ENCODE assay signal across 8 cellular contexts in genomic region chr3:43287514-43287913, GRCh38. TPM values are rescaled to one million over a fixed set of nuclear protein-coding genes. Genes with fewer than 3 reads are reported as not detected.
A peak's percentile ranks its signal among the peaks of the same experiment; 100 is the strongest.
DNase-seq lines count a peak whose midpoint lies in the region; ATAC-seq, FAIRE-seq and TF ChIP-seq lines count a peak whose summit lies in the region.

No MANE protein-coding gene starts in this region.

- in situ Hi-C loops in HepG2 (cut with HindIII; ENCODE audit: extremely low pct_ligation_motif_present, low pct_unique_long_range_greater_than_20kb) (no loop called here), transverse colon (cut with MboI; ENCODE audit: low pct_ligation_motif_present in 1 of 4, low pct_unique_long_range_greater_than_20kb in 1 of 4, low sequenced_read_pairs in 3 of 4) (no loop called here)

- H3K36me3 ChIP-seq in adrenal gland (replicated peaks in 1 of 2) (no peaks in the 10 kb centered on the region), HepG2 (replicated peaks in 1 of 2; ENCODE audit: control insufficient read depth in 1 of 2, insufficient read depth in 2 of 2, low read length in 2 of 2) (peaks cover 2 to 13% of the 10 kb centered on the region in 2 experiments; a peak in 2 of 5 replicates), transverse colon (no peaks in the 10 kb centered on the region)

- no peaks in the 10 kb centered on the region for H3K27me3 ChIP-seq in adrenal gland
- peaks cover 0 to 4% of the 10 kb centered on the region in 2 experiments; a peak in 2 of 5 replicates for H3K27me3 ChIP-seq in HepG2 (ENCODE audit: control insufficient read depth in 1 of 2, insufficient read depth in 2 of 2, low read length in 2 of 2)
- no peaks in the 10 kb centered on the region for H3K27me3 ChIP-seq in transverse colon

- peak overlapping the region; percentile 96 for H3K27ac Mint-ChIP-seq in activated T-cell treated with anti-CD3 and anti-CD28 coated beads, Interleukin-2, amount 50 U/mL, for 72 hours

- TF ChIP-seq POLR2A in adrenal gland (IDR thresholded peaks at IDR 0.05) (no peak), HepG2 (IDR thresholded peaks at IDR 0.05; ENCODE audit: insufficient read depth in 1 of 2, low read depth in 2 of 2, low read length in 2 of 2) (no peak), transverse colon (IDR thresholded peaks at IDR 0.05) (no peak)

- 22 to 25% (median 23%) methylated on average over 4 of the region's 4 CpGs for WGBS in adrenal gland, 4 donors
- WGBS in HepG2 (ENCODE audit: low lambda C conversion rate) = 1% methylated on average over 4 of the region's 4 CpGs
- 3 to 7% methylated on average over 3 to 4 of the region's 4 CpGs for WGBS in transverse colon (ENCODE audit: low coverage in 1 of 2), 2 donors

- POLR2A ChIA-PET in HepG2 (lab: Yijun Ruan, JAX) = interaction anchor here (1.1 to 1.9 kb wide), 2 partner anchors 13 to 29 kb away, joined by 3 to 8 read pairs; no protein-coding TSS in a partner anchor

- H3K4me3 Mint-ChIP-seq in activated T-cell treated with anti-CD3 and anti-CD28 coated beads, Interleukin-2, amount 50 U/mL, for 72 hours = peak overlapping the region; percentile 82 to 90

- H3K4me1 ChIP-seq in adrenal gland (replicated peaks in 1 of 2) (peaks cover 30 to 55% of the 10 kb centered on the region in 2 donors), HepG2 (ENCODE audit: insufficient read depth, low read length) (peaks cover 46% of the 10 kb centered on the region), transverse colon (peaks cover 8 to 57% (median 39%) of the 10 kb centered on the region in 4 donors)

- H3K27me3 Mint-ChIP-seq in activated T-cell treated with anti-CD3 and anti-CD28 coated beads, Interleukin-2, amount 50 U/mL, for 72 hours (ENCODE audit: low read depth) = no peaks in the 10 kb centered on the region

- TF ChIP-seq RAD21 in HepG2 (CRISPR knock-in tag; IDR thresholded peaks at IDR 0.05) = no peak

- TF ChIP-seq CTCF in adrenal gland (IDR thresholded peaks at IDR 0.05) = no peak
- no peak for TF ChIP-seq CTCF in HepG2 (CRISPR knock-in tag; IDR thresholded peaks at IDR 0.05)
- TF ChIP-seq CTCF in transverse colon (IDR thresholded peaks at IDR 0.05) = no peak

- ATAC-seq in activated T-cell treated with anti-CD3 and anti-CD28 coated beads, Interleukin-2, amount 50 U/mL, for 72 hours (replicated peaks in 1 of 2) = no peak
- ATAC-seq in HepG2 (no peak), GM21737 (IDR thresholded peaks at IDR 0.05; ENCODE audit: unreplicated experiment) (no peak)

- no peak overlapping the region for H2AFZ ChIP-seq in HepG2 (ENCODE audit: low read length)

- H3K9ac ChIP-seq in HepG2 (ENCODE audit: insufficient read depth, low read depth, low read length) = peak overlapping the region; percentile 93

- H3K4me3 ChIP-seq in adrenal gland (peak overlapping the region in 2 of 4 donors; percentile 31 to 96), HepG2 (replicated peaks in 1 of 3; ENCODE audit: insufficient read depth in 1 of 3, low read depth in 2 of 3, low read length in 3 of 3) (peak overlapping the region; percentile 81 to 96 (median 94)), transverse colon (peak overlapping the region; percentile 23 to 80 (median 62))

- BruUV-seq in HepG2 (replicated peaks; lab: Mats Ljungman, UMichigan) = TSS peak; percentile 51

- H3K27ac ChIP-seq in adrenal gland (peak overlapping the region in 4 of 5 donors; percentile 55 to 99 (median 81)), HepG2 (ENCODE audit: extremely low read length, insufficient read depth, low read length) (peak overlapping the region; percentile 79), transverse colon (peak overlapping the region; percentile 81 to 95 (median 93))

- peaks cover 1 to 2% of the 10 kb centered on the region in 2 donors for H3K36me3 Mint-ChIP-seq in activated T-cell treated with anti-CD3 and anti-CD28 coated beads, Interleukin-2, amount 50 U/mL, for 72 hours (ENCODE audit: insufficient read depth in 2 of 2)

- H3K4me2 ChIP-seq in HepG2 (ENCODE audit: low read depth, low read length) = peak overlapping the region; percentile 92

- TF ChIP-seq EP300 in HepG2 (IDR thresholded peaks at IDR 0.05; ENCODE audit: low read depth in 2 of 2, low read length in 2 of 2) (no peak), HepG2 (CRISPR knock-in tag; IDR thresholded peaks at IDR 0.05; ENCODE audit: borderline replicate concordance) (no peak), transverse colon (IDR thresholded peaks at IDR 0.05; ENCODE audit: low read depth) (no peak)

- DNase-seq in activated T-cell treated with anti-CD3 and anti-CD28 coated beads, Interleukin-2, amount 50 U/mL, for 72 hours = no peak
- no peak for DNase-seq in activated T-cell treated with anti-CD3 and anti-CD28 coated beads, Interleukin-2, amount 50 U/mL, for 48 hours
- no peak for DNase-seq in adrenal gland
- DNase-seq in HepG2 (ENCODE audit: low spot score) = no peak
- DNase-seq in transverse colon = no peak
- DNase-seq in NCI-H2227 treated with DMSO at 0.1 percent for 48 hours (lab: John Stamatoyannopoulos, UW) = no peak
- DNase-seq in iPS-NIHi7 (ENCODE audit: extremely low spot score) = no peak

- FAIRE-seq in HepG2 (lab: Jason Lieb, UNC) = no peak

- H4K20me1 ChIP-seq in HepG2 (ENCODE audit: insufficient read depth, low read length) = peaks cover 36% of the 10 kb centered on the region

- no peaks in the 10 kb centered on the region for H3K9me3 Mint-ChIP-seq in activated T-cell treated with anti-CD3 and anti-CD28 coated beads, Interleukin-2, amount 50 U/mL, for 72 hours

- no peaks in the 10 kb centered on the region for H3K9me3 ChIP-seq in adrenal gland (replicated peaks in 1 of 3)
- no peaks in the 10 kb centered on the region for H3K9me3 ChIP-seq in HepG2 (ENCODE audit: low read length)
- H3K9me3 ChIP-seq in transverse colon = no peaks in the 10 kb centered on the region

- H3K4me1 Mint-ChIP-seq in activated T-cell treated with anti-CD3 and anti-CD28 coated beads, Interleukin-2, amount 50 U/mL, for 72 hours (ENCODE audit: low read depth) = peaks cover 62% of the 10 kb centered on the region

- peaks cover 57% of the 10 kb centered on the region for H3K79me2 ChIP-seq in HepG2 (ENCODE audit: insufficient read depth, low read length)

- CTCF ChIA-PET in HepG2 (lab: Yijun Ruan, JAX; ENCODE audit: low intra/inter-chr PET ratio, low total read pairs) = no interaction called here

- intact Hi-C loops in adrenal gland (cut with DNase I) = loop anchor here in 1 of 2 donors (10.0 kb wide), 1 partner anchor 217 kb away; no protein-coding TSS in a partner anchor
- intact Hi-C loops in HepG2 (cut with micrococcal nuclease; ENCODE audit: unreplicated experiment) = loop anchor here (5.0 kb wide), 1 partner anchor 50 kb away; no protein-coding TSS in a partner anchor
- intact Hi-C loops in transverse colon (cut with DNase I; ENCODE audit: low total_unique reads) = no loop called here

TF ChIP-seq in HepG2, 621 proteins besides CTCF, POLR2A, EP300 and RAD21:
- TF ChIP-seq ZNF569 (CRISPR knock-in tag; IDR thresholded peaks at IDR 0.05; ENCODE audit: borderline replicate concordance) (no peak), XRCC5 (optimal IDR thresholded peaks at IDR 0.05; ENCODE audit: low read length) (no peak), RBFOX2 (IDR thresholded peaks at IDR 0.05; ENCODE audit: low read depth, low read length) (0 out of 2 replicates have a peak, but pooled peaks have one; percentile 31), ADNP (CRISPR knock-in tag; IDR thresholded peaks at IDR 0.05) (no peak), ZNF337 (CRISPR knock-in tag; IDR thresholded peaks at IDR 0.05; ENCODE audit: borderline replicate concordance, low read depth) (no peak), KMT2A (CRISPR knock-in tag; IDR thresholded peaks at IDR 0.05) (0 out of 2 replicates have a peak, but pooled peaks have one; percentile 6), KMT2B (CRISPR knock-in tag; IDR thresholded peaks at IDR 0.05) (no peak), SMYD3 (CRISPR knock-in tag; IDR thresholded peaks at IDR 0.05) (no peak), TSC22D2 (CRISPR knock-in tag; IDR thresholded peaks at IDR 0.05; ENCODE audit: borderline replicate concordance) (no peak), SAP130 (CRISPR knock-in tag; IDR thresholded peaks at IDR 0.05; ENCODE audit: low read depth) (peak; percentile 49; the same call in 1 of the 2 replicates)

RNA-seq across cellular contexts. Expression of gene SNRK, which starts 1.2 kb away (rescaled TPM):
- total RNA-seq in activated T-cell treated with anti-CD3 and anti-CD28 coated beads, Interleukin-2, amount 50 U/mL, for 72 hours = 10 to 100 TPM; 32.9 to 37.8 TPM
- total RNA-seq in adrenal gland = 10 to 100 TPM; 17.4 to 36.4 (median 24.1) TPM
- polyA plus RNA-seq in adrenal gland = 10 to 100 TPM in 2 of 3 donors, 1 to 10 TPM in 1; 8.1 to 13.2 (median 12.5) TPM
- total RNA-seq in HepG2 (2016; rRNA removed; fragmentation: Illumina TruSeq; extraction: Trizol) = 11.4 and 14.2 TPM in 2 replicates
- total RNA-seq in HepG2 (2016; cell fraction: cytosol; rRNA removed; fragmentation: Illumina TruSeq; extraction: Trizol; ENCODE audit: low read depth) = 15.7 and 20.4 TPM in 2 replicates
- total RNA-seq in HepG2 (2016; cell fraction: insoluble cytoplasmic fraction; rRNA removed; fragmentation: Illumina TruSeq; extraction: Trizol) = 11.4 and 12.5 TPM in 2 replicates
- 7.8 and 8.4 TPM in 2 replicates for total RNA-seq in HepG2 (2016; cell fraction: membrane; rRNA removed; fragmentation: Illumina TruSeq; extraction: Trizol)
- 16.3 and 19.8 TPM in 2 replicates for total RNA-seq in HepG2 (2016; cell fraction: nucleus; rRNA removed; fragmentation: Illumina TruSeq; extraction: Trizol)
- polyA plus RNA-seq in HepG2 (2011; rRNA removed) = 16.1 and 16.3 TPM in 2 replicates
- polyA plus RNA-seq in HepG2 (2011; cell fraction: cytosol; rRNA removed) = 8.9 and 9.0 TPM in 2 replicates
- polyA plus RNA-seq in HepG2 (2011; cell fraction: nucleus; rRNA removed) = 22.4 and 28.9 TPM in 2 replicates
- polyA plus RNA-seq in HepG2 (2012) = 15.9 and 17.5 TPM in 2 replicates
- polyA plus RNA-seq in HepG2 (2016; cell fraction: cytosol; fragmentation: Illumina TruSeq; extraction: Trizol; ENCODE audit: low read depth) = 0.21 and 0.26 TPM in 2 replicates
- 7.4 and 8.1 TPM in 2 replicates for polyA plus RNA-seq in HepG2 (2016; cell fraction: insoluble cytoplasmic fraction; fragmentation: Illumina TruSeq; extraction: Trizol; ENCODE audit: low read depth)
- polyA plus RNA-seq in HepG2 (2016; cell fraction: membrane; fragmentation: Illumina TruSeq; extraction: Trizol; ENCODE audit: low read depth) = 1.5 TPM in 2 replicates
- 15.7 and 17.5 TPM in 2 replicates for polyA plus RNA-seq in HepG2 (2016; cell fraction: nucleus; fragmentation: Illumina TruSeq; extraction: Trizol; ENCODE audit: insufficient read depth, low read depth)
- polyA minus RNA-seq in HepG2 (2011; rRNA and poly(A)+ RNA removed; ENCODE audit: low replicate concordance) = 38.0 and 68.3 TPM in 2 replicates
- 35.4 and 37.5 TPM in 2 replicates for polyA minus RNA-seq in HepG2 (2011; cell fraction: cytosol; rRNA and poly(A)+ RNA removed)
- 73.0 and 87.2 TPM in 2 replicates for polyA minus RNA-seq in HepG2 (2011; cell fraction: nucleus; rRNA and poly(A)+ RNA removed)
- total RNA-seq in transverse colon = 10 to 100 TPM; 29.9 to 43.3 (median 31.7) TPM
